30 cellular contexts compared by ENCODE assay signal in genomic region chr2:240095556-240096523, GRCh38. TPM values are rescaled to one million over a fixed set of nuclear protein-coding genes. Genes with fewer than 3 reads are reported as not detected.
DNase-seq lines count a peak whose midpoint lies in the region; ATAC-seq and TF ChIP-seq lines count a peak whose summit lies in the region.
"Had no signal": no experiment of that assay in that cellular context is flagged by ENCODE, and none has a peak within 500 bp of the region (broad histone marks: within the 10 kb centered on the region; RNA-seq: fewer than 3 reads in every experiment).

No MANE protein-coding gene starts in this region.

- no peak for ATAC-seq in HG02610 (IDR thresholded peaks at IDR 0.05; ENCODE audit: unreplicated experiment)
- ATAC-seq in activated CD8-positive, alpha-beta memory T cell treated with anti-CD3 and anti-CD28 coated beads, Interleukin-2, amount 10 ng/mL, durations not matched to agents 7 days and 5 days, result no peak
- ATAC-seq: effector memory CD8-positive, alpha-beta T cell; left colon; stimulated activated naive CD8-positive, alpha-beta T cell treated with anti-CD3 and anti-CD28 coated beads, Interleukin-15, amount 100 ng/mL, for 72 hours; upper lobe of right lung had no signal

- H3K9me3 ChIP-seq in hepatocyte (ENCODE audit: low read depth), result no peaks in the 10 kb centered on the region
- H3K9me3 ChIP-seq in neural progenitor cell (ENCODE audit: low read depth), result peaks cover 5% of the 10 kb centered on the region
- H3K9me3 ChIP-seq: prostate gland, upper lobe of right lung had no signal

- H3K27ac ChIP-seq in hepatocyte (no peak overlapping the region), neural progenitor cell (no peak overlapping the region)
- H3K27ac ChIP-seq: BLaER1, PC-9, prostate gland, upper lobe of right lung had no signal

- no peaks in the 10 kb centered on the region for H4K20me1 ChIP-seq in hepatocyte (ENCODE audit: insufficient read depth, poor library complexity, severe bottlenecking)
- no peaks in the 10 kb centered on the region for H4K20me1 ChIP-seq in neural progenitor cell (ENCODE audit: low read depth)
- H4K20me1 ChIP-seq: BLaER1 had no signal

- WGBS in hepatocyte (ENCODE audit: low lambda C conversion rate, missing lambda C conversion rate), result 36% methylated on average over 35 of the region's 43 CpGs

- H2AFZ ChIP-seq in hepatocyte, result no peak overlapping the region
- peak overlapping the region; percentile 80 for H2AFZ ChIP-seq in neural progenitor cell (replicated peaks)
- H2AFZ ChIP-seq: PC-9 had no signal

- H3K36me3 ChIP-seq in hepatocyte (replicated peaks; ENCODE audit: insufficient read depth, low read depth) (no peaks in the 10 kb centered on the region), neural progenitor cell (no peaks in the 10 kb centered on the region)
- H3K36me3 ChIP-seq: BLaER1, MG63, prostate gland, upper lobe of right lung had no signal

- TF ChIP-seq CTCF in hepatocyte (IDR thresholded peaks at IDR 0.05; ENCODE audit: poor library complexity), result no peak
- TF ChIP-seq CTCF in neural progenitor cell (IDR thresholded peaks at IDR 0.05), result no peak

- H3K4me1 Mint-ChIP-seq in neural progenitor cell, result peaks cover 4% of the 10 kb centered on the region
- H3K4me1 Mint-ChIP-seq in activated CD8-positive, alpha-beta memory T cell treated with anti-CD3 and anti-CD28 coated beads, Interleukin-2, amount 10 ng/mL, durations not matched to agents 7 days and 5 days, result no peaks in the 10 kb centered on the region
- H3K4me1 Mint-ChIP-seq: activated CD4-positive, alpha-beta memory T cell treated with anti-CD3 and anti-CD28 coated beads, Interleukin-2, amount 10 ng/mL, durations not matched to agents 7 days and 5 days; IgD-negative memory B cell; stimulated activated naive CD8-positive, alpha-beta T cell treated with anti-CD3 and anti-CD28 coated beads, Interleukin-15, amount 100 ng/mL, for 72 hours had no signal

- H3K27me3 ChIP-seq in hepatocyte, result peaks cover 52% of the 10 kb centered on the region
- peaks cover 57% of the 10 kb centered on the region for H3K27me3 ChIP-seq in neural progenitor cell

- peak overlapping the region; percentile 75 for H3K4me3 Mint-ChIP-seq in neural progenitor cell
- no peak overlapping the region for H3K4me3 Mint-ChIP-seq in activated CD8-positive, alpha-beta memory T cell treated with anti-CD3 and anti-CD28 coated beads, Interleukin-2, amount 10 ng/mL, durations not matched to agents 7 days and 5 days
- H3K4me3 Mint-ChIP-seq: activated CD4-positive, alpha-beta memory T cell treated with anti-CD3 and anti-CD28 coated beads, Interleukin-2, amount 10 ng/mL, durations not matched to agents 7 days and 5 days; activated T-cell treated with anti-CD3 and anti-CD28 coated beads, Interleukin-2, amount 50 U/mL, for 24 hours; effector memory CD8-positive, alpha-beta T cell; IgD-negative memory B cell; stimulated activated naive CD8-positive, alpha-beta T cell treated with anti-CD3 and anti-CD28 coated beads, Interleukin-15, amount 100 ng/mL, for 72 hours; T-helper 1 cell treated with Interleukin-12 subunit alpha and Interleukin-12 subunit beta and Interleukin-4 antibody, amounts not matched to agents 30 μg/mL and 1 μg/mL, for 36 hours had no signal

- no peaks in the 10 kb centered on the region for H3K4me1 ChIP-seq in hepatocyte (ENCODE audit: insufficient read depth)
- peaks cover 5% of the 10 kb centered on the region for H3K4me1 ChIP-seq in neural progenitor cell
- H3K4me1 ChIP-seq: BLaER1, prostate gland, upper lobe of right lung had no signal

- H3F3A ChIP-seq in neural progenitor cell (ENCODE audit: low read depth), result no peaks in the 10 kb centered on the region

- H3K27ac Mint-ChIP-seq in neural progenitor cell, result no peak overlapping the region
- H3K27ac Mint-ChIP-seq in activated CD8-positive, alpha-beta memory T cell treated with anti-CD3 and anti-CD28 coated beads, Interleukin-2, amount 10 ng/mL, durations not matched to agents 7 days and 5 days, result no peak overlapping the region
- H3K27ac Mint-ChIP-seq: activated CD4-positive, alpha-beta memory T cell treated with anti-CD3 and anti-CD28 coated beads, Interleukin-2, amount 10 ng/mL, durations not matched to agents 7 days and 5 days; activated T-cell treated with anti-CD3 and anti-CD28 coated beads, Interleukin-2, amount 50 U/mL, for 24 hours; effector memory CD8-positive, alpha-beta T cell; IgD-negative memory B cell; stimulated activated naive CD8-positive, alpha-beta T cell treated with anti-CD3 and anti-CD28 coated beads, Interleukin-15, amount 100 ng/mL, for 72 hours; T-helper 1 cell treated with Interleukin-12 subunit alpha and Interleukin-12 subunit beta and Interleukin-4 antibody, amounts not matched to agents 30 μg/mL and 1 μg/mL, for 36 hours had no signal

- peaks cover 30% of the 10 kb centered on the region for H3K9me3 Mint-ChIP-seq in neural progenitor cell
- no peaks in the 10 kb centered on the region for H3K9me3 Mint-ChIP-seq in activated CD8-positive, alpha-beta memory T cell treated with anti-CD3 and anti-CD28 coated beads, Interleukin-2, amount 10 ng/mL, durations not matched to agents 7 days and 5 days (ENCODE audit: low read depth)
- H3K9me3 Mint-ChIP-seq: activated CD4-positive, alpha-beta memory T cell treated with anti-CD3 and anti-CD28 coated beads, Interleukin-2, amount 10 ng/mL, durations not matched to agents 7 days and 5 days; activated T-cell treated with anti-CD3 and anti-CD28 coated beads, Interleukin-2, amount 50 U/mL, for 24 hours; T-helper 1 cell treated with Interleukin-12 subunit alpha and Interleukin-12 subunit beta and Interleukin-4 antibody, amounts not matched to agents 30 μg/mL and 1 μg/mL, for 36 hours had no signal

- H3K36me3 Mint-ChIP-seq in neural progenitor cell, result no peaks in the 10 kb centered on the region
- H3K36me3 Mint-ChIP-seq in activated CD8-positive, alpha-beta memory T cell treated with anti-CD3 and anti-CD28 coated beads, Interleukin-2, amount 10 ng/mL, durations not matched to agents 7 days and 5 days, result no peaks in the 10 kb centered on the region

- H3K4me3 ChIP-seq in hepatocyte (no peak overlapping the region), neural progenitor cell (peak overlapping the region; percentile 54)
- H3K4me3 ChIP-seq: BLaER1, MG63, PC-9, prostate gland, upper lobe of right lung had no signal

- H3K27me3 Mint-ChIP-seq in neural progenitor cell (ENCODE audit: insufficient read depth, low read depth), result peaks cover 25% of the 10 kb centered on the region
- peaks cover 75% of the 10 kb centered on the region for H3K27me3 Mint-ChIP-seq in activated CD8-positive, alpha-beta memory T cell treated with anti-CD3 and anti-CD28 coated beads, Interleukin-2, amount 10 ng/mL, durations not matched to agents 7 days and 5 days

- H3K9me2 ChIP-seq in hepatocyte (replicated peaks; ENCODE audit: insufficient read depth), result no peaks in the 10 kb centered on the region

- H3K4me2 ChIP-seq in hepatocyte, result peak overlapping the region; percentile 41
- H3K4me2 ChIP-seq in neural progenitor cell, result peak overlapping the region; percentile 85
- H3K4me2 ChIP-seq: BLaER1, PC-9 had no signal

- CTCF ChIA-PET in activated CD8-positive, alpha-beta memory T cell treated with anti-CD3 and anti-CD28 coated beads, Interleukin-2, amount 10 ng/mL, durations not matched to agents 7 days and 5 days (lab: Charles Lee), result no interaction called here

- H3K9ac ChIP-seq in neural progenitor cell, result no peak overlapping the region
- H3K9ac ChIP-seq: BLaER1 had no signal

- H3K79me2 ChIP-seq in hepatocyte (no peaks in the 10 kb centered on the region), neural progenitor cell (ENCODE audit: low read depth) (no peaks in the 10 kb centered on the region)

- DNase-seq in NCI-H2107 treated with DMSO at 0.1 percent for 48 hours (lab: John Stamatoyannopoulos, UW; ENCODE audit: unreplicated experiment), result peak; percentile 23
- no peak for DNase-seq in NCI-H2107 (lab: John Stamatoyannopoulos, UW)
- DNase-seq in NCI-H345 treated with DMSO at 0.1 percent for 48 hours (lab: John Stamatoyannopoulos, UW; ENCODE audit: unreplicated experiment), result peak; percentile 4
- no peak for DNase-seq in hepatocyte (ENCODE audit: low spot score)
- peak; percentile 71 for DNase-seq in neural progenitor cell (ENCODE audit: low spot score)
- no peak for DNase-seq in activated CD8-positive, alpha-beta memory T cell treated with anti-CD3 and anti-CD28 coated beads, Interleukin-2, amount 10 ng/mL, durations not matched to agents 7 days and 5 days
- DNase-seq in NCI-H146 (lab: John Stamatoyannopoulos, UW), result no peak
- DNase-seq: activated CD4-positive, alpha-beta memory T cell treated with anti-CD3 and anti-CD28 coated beads, Interleukin-2, amount 10 ng/mL, durations not matched to agents 7 days and 5 days; activated naive CD4-positive, alpha-beta T cell treated with Interleukin-2 at 50 U/mL for 16 hours; activated T-cell treated with anti-CD3 and anti-CD28 coated beads, Interleukin-2, amount 50 U/mL, for 24 hours; anterior cingulate cortex; Calu3; effector memory CD8-positive, alpha-beta T cell; GOT3; left colon; MG63; midbrain; NCI-H526 treated with DMSO at 0.1 percent for 48 hours; PC-9; small intestine; stimulated activated CD4-positive, alpha-beta T cell treated with anti-CD3 and anti-CD28 coated beads, Interleukin-4, amount 100 ng/mL, for 1 hour; stimulated activated naive CD8-positive, alpha-beta T cell treated with anti-CD3 and anti-CD28 coated beads, Interleukin-15, amount 100 ng/mL, for 72 hours; upper lobe of right lung had no signal

RNA-seq across cellular contexts. Expression of gene COPS9, which starts 40.3 kb away (rescaled TPM):
- 109 and 146 TPM in 2 replicates for total RNA-seq in hepatocyte
- polyA plus RNA-seq in hepatocyte, result 253 and 300 TPM in 2 replicates
- 70.5 and 83.9 TPM in 2 replicates for total RNA-seq in neural progenitor cell (ENCODE audit: low replicate concordance)
- 100 to 1,000 TPM in 1 of 2 experiments, 10 to 100 TPM in 1; 80.4 to 112 TPM for total RNA-seq in activated CD8-positive, alpha-beta memory T cell treated with anti-CD3 and anti-CD28 coated beads, Interleukin-2, amount 10 ng/mL, durations not matched to agents 7 days and 5 days

RNA-seq across cellular contexts. Expression of gene OR6B3, which starts 42.5 kb away (rescaled TPM):
- total RNA-seq in hepatocyte (not detected in 2 replicates), neural progenitor cell (ENCODE audit: low replicate concordance) (not detected in 2 replicates)
- polyA plus RNA-seq in hepatocyte, result not detected in 2 replicates
- total RNA-seq in activated CD8-positive, alpha-beta memory T cell treated with anti-CD3 and anti-CD28 coated beads, Interleukin-2, amount 10 ng/mL, durations not matched to agents 7 days and 5 days, result not detected
- total RNA-seq: A673; activated CD4-positive, alpha-beta memory T cell treated with anti-CD3 and anti-CD28 coated beads, Interleukin-2, amount 10 ng/mL, durations not matched to agents 7 days and 5 days; Calu3; left colon; PC-9; prostate gland; upper lobe of right lung had no signal
- polyA plus RNA-seq: IgD-negative memory B cell, neural cell, small intestine had no signal

RNA-seq across cellular contexts. Expression of gene OTOS, which starts 44.6 kb away (rescaled TPM):
- 0.50 TPM in 1 of 2 replicates, not detected in the other for total RNA-seq in hepatocyte
- 0.34 TPM in 1 of 2 replicates, not detected in the other for polyA plus RNA-seq in hepatocyte
- total RNA-seq in neural progenitor cell (ENCODE audit: low replicate concordance), result not detected in 2 replicates
- total RNA-seq in activated CD8-positive, alpha-beta memory T cell treated with anti-CD3 and anti-CD28 coated beads, Interleukin-2, amount 10 ng/mL, durations not matched to agents 7 days and 5 days, result not detected
- total RNA-seq: A673; activated CD4-positive, alpha-beta memory T cell treated with anti-CD3 and anti-CD28 coated beads, Interleukin-2, amount 10 ng/mL, durations not matched to agents 7 days and 5 days; Calu3; left colon; PC-9; prostate gland; upper lobe of right lung had no signal
- polyA plus RNA-seq: IgD-negative memory B cell, neural cell, small intestine had no signal

Comparison
In these comparisons a context has a peak if more than half of its experiments do, and no peak if none do; other contexts are left out.
1. DNase-seq: peak in NCI-H2107 treated with DMSO at 0.1 percent for 48 hours (single experiment), NCI-H345 treated with DMSO at 0.1 percent for 48 hours (single experiment) and neural progenitor cell (single experiment); none in NCI-H2107 (single experiment), hepatocyte (single experiment), activated CD8-positive, alpha-beta memory T cell treated with anti-CD3 and anti-CD28 coated beads, Interleukin-2, amount 10 ng/mL, durations not matched to agents 7 days and 5 days (single experiment) and NCI-H146 (single experiment).